ENCODE assay signal across 25 cellular contexts in genomic region chr5:36600847-36601527, GRCh38. TPM values are rescaled to one million over a fixed set of nuclear protein-coding genes. Genes with fewer than 3 reads are reported as not detected.
DNase-seq lines count a peak whose midpoint lies in the region; ATAC-seq and TF ChIP-seq lines count a peak whose summit lies in the region.
"Had no signal": no experiment of that assay in that cellular context is flagged by ENCODE, and none has a peak within 500 bp of the region (broad histone marks: within the 10 kb centered on the region; RNA-seq: fewer than 3 reads in every experiment).

No MANE protein-coding gene starts in this region.

- peak overlapping the region in 4 of 5 experiments; percentile 5 to 70 (median 30) for H3K4me3 Mint-ChIP-seq in brain
- H3K4me3 Mint-ChIP-seq in activated CD4-positive, alpha-beta memory T cell treated with anti-CD3 and anti-CD28 coated beads, Interleukin-2, amount 10 ng/mL, durations not matched to agents 7 days and 5 days = no peak overlapping the region
- H3K4me3 Mint-ChIP-seq: activated CD4-positive, alpha-beta T cell treated with anti-CD3 and anti-CD28 coated beads, Interleukin-2, amount 10 ng/mL, durations not matched to agents 24 days and 14 days; H9; nephron progenitor cell had no signal

- H3K36me3 Mint-ChIP-seq in brain = no peaks in the 10 kb centered on the region
- no peaks in the 10 kb centered on the region for H3K36me3 Mint-ChIP-seq in activated CD4-positive, alpha-beta memory T cell treated with anti-CD3 and anti-CD28 coated beads, Interleukin-2, amount 10 ng/mL, durations not matched to agents 7 days and 5 days (ENCODE audit: low read depth)

- peaks cover 0 to 10% (median 5%) of the 10 kb centered on the region in 5 experiments for H3K9me3 Mint-ChIP-seq in brain
- no peaks in the 10 kb centered on the region for H3K9me3 Mint-ChIP-seq in activated CD4-positive, alpha-beta memory T cell treated with anti-CD3 and anti-CD28 coated beads, Interleukin-2, amount 10 ng/mL, durations not matched to agents 7 days and 5 days
- H3K9me3 Mint-ChIP-seq: activated CD4-positive, alpha-beta T cell treated with anti-CD3 and anti-CD28 coated beads, Interleukin-2, amount 10 ng/mL, durations not matched to agents 24 days and 14 days had no signal

- no peak overlapping the region for H3K4me3 ChIP-seq in fibroblast of pulmonary artery (replicated peaks; ENCODE audit: low read depth, low read length)
- H3K4me3 ChIP-seq: BLaER1 treated with 17β-estradiol and CSF1 and Interleukin-3, amounts not matched to agents 10 nM and 100 nM; breast epithelium; coronary artery; lower lobe of right lung; pancreas; spleen had no signal

- CTCF ChIA-PET in activated CD4-positive, alpha-beta memory T cell treated with anti-CD3 and anti-CD28 coated beads, Interleukin-2, amount 10 ng/mL, durations not matched to agents 7 days and 5 days (lab: Charles Lee) = no interaction called here

- peaks cover 11% of the 10 kb centered on the region for H3K27me3 Mint-ChIP-seq in brain
- peaks cover 24% of the 10 kb centered on the region for H3K27me3 Mint-ChIP-seq in activated CD4-positive, alpha-beta memory T cell treated with anti-CD3 and anti-CD28 coated beads, Interleukin-2, amount 10 ng/mL, durations not matched to agents 7 days and 5 days

- ATAC-seq in HG02981 (IDR thresholded peaks at IDR 0.05; ENCODE audit: unreplicated experiment) = no peak
- ATAC-seq: lower lobe of right lung, right cardiac atrium had no signal

- TF ChIP-seq CTCF in brain (conservative IDR thresholded peaks at IDR 0.05) (no peak), fibroblast of pulmonary artery (IDR thresholded peaks at IDR 0.05; ENCODE audit: low read length, missing control alignments) (no peak)

- peaks cover 55% of the 10 kb centered on the region for H3K4me1 Mint-ChIP-seq in brain
- H3K4me1 Mint-ChIP-seq in activated CD4-positive, alpha-beta memory T cell treated with anti-CD3 and anti-CD28 coated beads, Interleukin-2, amount 10 ng/mL, durations not matched to agents 7 days and 5 days = peaks cover 3% of the 10 kb centered on the region

- POLR2A ChIA-PET in activated CD4-positive, alpha-beta memory T cell treated with anti-CD3 and anti-CD28 coated beads, Interleukin-2, amount 10 ng/mL, durations not matched to agents 7 days and 5 days (lab: Charles Lee) = no interaction called here

- peak overlapping the region; percentile 15 to 93 (median 78) for H3K27ac Mint-ChIP-seq in brain
- H3K27ac Mint-ChIP-seq in activated CD4-positive, alpha-beta memory T cell treated with anti-CD3 and anti-CD28 coated beads, Interleukin-2, amount 10 ng/mL, durations not matched to agents 7 days and 5 days = no peak overlapping the region
- H3K27ac Mint-ChIP-seq: activated CD4-positive, alpha-beta T cell treated with anti-CD3 and anti-CD28 coated beads, Interleukin-2, amount 10 ng/mL, durations not matched to agents 24 days and 14 days; nephron progenitor cell had no signal

- peak; percentile 49 to 92 for DNase-seq in NCI-H2081 (lab: John Stamatoyannopoulos, UW)
- peak; percentile 74 for DNase-seq in fibroblast of pulmonary artery (ENCODE audit: low read depth)
- peak; percentile 95 for DNase-seq in pons (ENCODE audit: low spot score)
- no peak for DNase-seq in activated CD4-positive, alpha-beta memory T cell treated with anti-CD3 and anti-CD28 coated beads, Interleukin-2, amount 10 ng/mL, durations not matched to agents 7 days and 5 days
- DNase-seq in MV-4-11 (lab: John Stamatoyannopoulos, UW) = no peak
- DNase-seq in KG1 (lab: John Stamatoyannopoulos, UW) = no peak
- DNase-seq: activated CD4-positive, alpha-beta T cell treated with anti-CD3 and anti-CD28 coated beads, Interleukin-2, amount 10 ng/mL, durations not matched to agents 24 days and 14 days; activated T-cell treated with anti-CD3 and anti-CD28 coated beads, Interleukin-2, amount 50 U/mL, for 48 hours; COR-L47; H9; kidney; lower lobe of right lung; NCI-H510A; nephron progenitor cell; pancreas; right cardiac atrium; SHP77 treated with DMSO at 0.1 percent for 48 hours; spleen; T1000; WERI-Rb-1 had no signal

RNA-seq across cellular contexts. Expression of gene SLC1A3, which starts 5.4 kb away (rescaled TPM):
- polyA plus RNA-seq in brain (ENCODE audit: insufficient read depth, low read depth, low replicate concordance) = 202 TPM
- not detected for total RNA-seq in activated CD4-positive, alpha-beta memory T cell treated with anti-CD3 and anti-CD28 coated beads, Interleukin-2, amount 10 ng/mL, durations not matched to agents 7 days and 5 days
- total RNA-seq: activated CD4-positive, alpha-beta T cell treated with anti-CD3 and anti-CD28 coated beads, Interleukin-2, amount 10 ng/mL, durations not matched to agents 24 days and 14 days had no signal

Comparison
In these comparisons a context has a peak if more than half of its experiments do, and no peak if none do; other contexts are left out.
1. DNase-seq: peak in NCI-H2081 (2 of 2), fibroblast of pulmonary artery (single experiment) and pons (single experiment); none in activated CD4-positive, alpha-beta memory T cell treated with anti-CD3 and anti-CD28 coated beads, Interleukin-2, amount 10 ng/mL, durations not matched to agents 7 days and 5 days (single experiment), MV-4-11 (single experiment) and KG1 (single experiment).